8 cellular contexts compared by ENCODE assay signal in genomic region chr7:77538186-77538907, GRCh38. TPM values are rescaled to one million over a fixed set of nuclear protein-coding genes. Genes with fewer than 3 reads are reported as not detected.
DNase-seq lines count a peak whose midpoint lies in the region; ATAC-seq, FAIRE-seq and TF ChIP-seq lines count a peak whose summit lies in the region.

No MANE protein-coding gene starts in this region.

- H3K9me3 ChIP-seq in BE2C, result no peaks in the 10 kb centered on the region

- H3K27me3 Mint-ChIP-seq in activated naive CD4-positive, alpha-beta T cell treated with anti-CD3 and anti-CD28 coated beads, Interleukin-2, amount 50 U/mL, for 24 hours, result no peaks in the 10 kb centered on the region
- H3K27me3 Mint-ChIP-seq in nephron (ENCODE audit: low read depth), result no peaks in the 10 kb centered on the region

- no peaks in the 10 kb centered on the region for H3K27me3 ChIP-seq in BE2C

- peaks cover 30% of the 10 kb centered on the region for H3K4me1 Mint-ChIP-seq in activated naive CD4-positive, alpha-beta T cell treated with anti-CD3 and anti-CD28 coated beads, Interleukin-2, amount 50 U/mL, for 24 hours
- peaks cover 33% of the 10 kb centered on the region for H3K4me1 Mint-ChIP-seq in nephron

- no peaks in the 10 kb centered on the region for H3K4me1 ChIP-seq in BE2C

- DNase-seq in BE2C, result peak; percentile 79
- peak; percentile 68 for DNase-seq in NCI-H345 treated with DMSO at 0.1 percent for 48 hours (lab: John Stamatoyannopoulos, UW; ENCODE audit: unreplicated experiment)
- DNase-seq in frontal cortex (ENCODE audit: low spot score in 2 of 2), result peak; percentile 45 to 50
- DNase-seq in central memory CD4-positive, alpha-beta T cell, result no peak

- no peak for TF ChIP-seq CTCF in BE2C (IDR thresholded peaks at IDR 0.05; ENCODE audit: low read depth, low read length)
- no peak for TF ChIP-seq CTCF in nephron (IDR thresholded peaks at IDR 0.05; ENCODE audit: unreplicated experiment in 3 of 3)

- H3K4me3 ChIP-seq in BE2C (ENCODE audit: low read depth, low read length), result peak overlapping the region; percentile 99

- H3K36me3 ChIP-seq in BE2C, result no peaks in the 10 kb centered on the region

- H3K4me3 Mint-ChIP-seq in activated naive CD4-positive, alpha-beta T cell treated with anti-CD3 and anti-CD28 coated beads, Interleukin-2, amount 50 U/mL, for 24 hours, result peak overlapping the region; percentile 87
- H3K4me3 Mint-ChIP-seq in nephron, result peak overlapping the region; percentile 89 to 96 (median 93)

- H3K36me3 Mint-ChIP-seq in activated naive CD4-positive, alpha-beta T cell treated with anti-CD3 and anti-CD28 coated beads, Interleukin-2, amount 50 U/mL, for 24 hours, result no peaks in the 10 kb centered on the region
- H3K36me3 Mint-ChIP-seq in nephron (ENCODE audit: low read depth), result peaks cover 9% of the 10 kb centered on the region

- ATAC-seq in GM19438 (IDR thresholded peaks at IDR 0.05; ENCODE audit: low read depth, unreplicated experiment) (peak; percentile 0), HG02973 (IDR thresholded peaks at IDR 0.05; ENCODE audit: unreplicated experiment) (no peak)

- no peak overlapping the region for H3K27ac Mint-ChIP-seq in activated naive CD4-positive, alpha-beta T cell treated with anti-CD3 and anti-CD28 coated beads, Interleukin-2, amount 50 U/mL, for 24 hours
- peak overlapping the region; percentile 93 to 98 (median 95) for H3K27ac Mint-ChIP-seq in nephron

- no peaks in the 10 kb centered on the region for H3K9me3 Mint-ChIP-seq in activated naive CD4-positive, alpha-beta T cell treated with anti-CD3 and anti-CD28 coated beads, Interleukin-2, amount 50 U/mL, for 24 hours
- no peaks in the 10 kb centered on the region for H3K9me3 Mint-ChIP-seq in nephron

- no peak for FAIRE-seq in frontal cortex (lab: Jason Lieb, UNC)

RNA-seq across cellular contexts. Expression of gene PTPN12, which starts 1.3 kb away (rescaled TPM):
- 48.6 TPM for polyA plus RNA-seq in BE2C (2012; ENCODE audit: insufficient read depth, insufficient read length, low read depth)
- 141 TPM for total RNA-seq in frontal cortex
